15 cellular contexts compared by ENCODE assay signal in the genomic region with DNA sequence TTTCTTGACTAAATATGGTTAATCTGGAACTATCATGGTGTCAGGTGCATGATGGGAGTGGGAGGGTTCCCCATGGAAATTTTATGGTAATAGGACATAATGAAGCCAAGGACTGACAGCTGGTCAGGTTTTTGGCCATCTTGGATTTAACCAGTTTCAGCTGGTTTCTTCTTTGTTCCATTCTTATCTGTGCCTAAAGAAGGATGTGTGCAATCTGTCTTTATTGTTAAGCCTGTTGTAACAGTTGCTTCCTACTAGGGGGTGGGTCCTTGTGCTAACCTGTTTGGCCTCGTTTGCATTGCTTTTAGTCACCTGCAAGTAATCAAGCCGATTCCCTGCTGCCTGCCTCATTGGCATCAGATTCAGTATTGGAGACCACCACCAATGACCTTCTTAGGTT.
A peak's percentile ranks its signal among the peaks of the same experiment; 100 is the strongest.
DNase-seq lines count a peak whose midpoint lies in the region; FAIRE-seq and TF ChIP-seq lines count a peak whose summit lies in the region.
"Had no signal": no experiment of that assay in that cellular context is flagged by ENCODE, and none has a peak within 500 bp of the region (broad histone marks: within the 10 kb centered on the region; RNA-seq: fewer than 3 reads in every experiment).

No MANE protein-coding gene starts in this region.

- peaks cover 3% of the 10 kb centered on the region for H3K9me3 Mint-ChIP-seq in glutamatergic neuron (ENCODE audit: unreplicated experiment)

- H3K9ac ChIP-seq in BLaER1 (no peak overlapping the region), neuronal stem cell (ENCODE audit: low read depth, low read length, poor library complexity) (no peak overlapping the region)

- no peak for FAIRE-seq in D721Med (lab: Jason Lieb, UNC)
- FAIRE-seq: GM12878, GM18507 had no signal

- H4K20me1 ChIP-seq in BLaER1 = no peaks in the 10 kb centered on the region

- H3K4me2 ChIP-seq in BLaER1 (peak overlapping the region; percentile 69), neuronal stem cell (ENCODE audit: insufficient read depth, low read length, poor library complexity, severe bottlenecking) (no peak overlapping the region)

- H2BK15ac ChIP-seq in neuronal stem cell (ENCODE audit: low read length) = no peak overlapping the region

- H3K27me3 ChIP-seq in BLaER1 (no peaks in the 10 kb centered on the region), neuronal stem cell (ENCODE audit: control insufficient read depth in 3 of 3, insufficient read depth in 3 of 3, low read depth in 1 of 3, low read length in 3 of 3) (no peaks in the 10 kb centered on the region)

- WGBS in neuronal stem cell (ENCODE audit: extremely low coverage in 2 of 2, insufficient read length in 2 of 2, insufficient replicate concordance in 1 of 2), 2 donors = no CpG with 5 or more reads among the region's 2 CpGs

- no peak overlapping the region for H3K18ac ChIP-seq in neuronal stem cell (ENCODE audit: low read length)

- no peaks in the 10 kb centered on the region for H3K27me3 Mint-ChIP-seq in glutamatergic neuron (ENCODE audit: unreplicated experiment)

- no peak overlapping the region for H2BK5ac ChIP-seq in neuronal stem cell (ENCODE audit: low read length)

- H4K91ac ChIP-seq in neuronal stem cell (ENCODE audit: low read depth, low read length, poor library complexity) = no peak overlapping the region

- H3K36me3 ChIP-seq in BLaER1 (no peaks in the 10 kb centered on the region), neuronal stem cell (replicated peaks in 1 of 2; ENCODE audit: control insufficient read depth in 2 of 2, insufficient read depth in 2 of 2, low read length in 2 of 2) (no peaks in the 10 kb centered on the region)

- H3K27ac ChIP-seq in BLaER1 (no peak overlapping the region), neuronal stem cell (replicated peaks; ENCODE audit: low read length) (no peak overlapping the region)
- H3K27ac ChIP-seq: C4-2B, HL-60 had no signal

- no peak overlapping the region for H4K8ac ChIP-seq in neuronal stem cell (ENCODE audit: low read depth, low read length)

- H3K23ac ChIP-seq in neuronal stem cell (ENCODE audit: low read depth, low read length, poor library complexity) = no peak overlapping the region

- H3K4me3 ChIP-seq in BLaER1 (no peak overlapping the region), neuronal stem cell (ENCODE audit: low read length in 2 of 2) (no peak overlapping the region)
- H3K4me3 ChIP-seq: GM12878 had no signal

- H3K27ac Mint-ChIP-seq in glutamatergic neuron (ENCODE audit: unreplicated experiment) = peak overlapping the region; percentile 91
- H3K27ac Mint-ChIP-seq: CD4-positive, alpha-beta memory T cell; HFFc6 had no signal

- H3K79me1 ChIP-seq in neuronal stem cell (ENCODE audit: low read depth, low read length) = no peaks in the 10 kb centered on the region

- H3K14ac ChIP-seq in neuronal stem cell (ENCODE audit: low read length) = no peak overlapping the region

- peak; percentile 45 for DNase-seq in DMS 273 treated with DMSO at 0.1 percent for 48 hours (lab: John Stamatoyannopoulos, UW)
- DNase-seq in glutamatergic neuron = no peak
- DNase-seq in neuronal stem cell (ENCODE audit: low spot score) = no peak
- DNase-seq in D721Med (ENCODE audit: insufficient read length, low spot score) = no peak
- no peak for DNase-seq in AML-193 (lab: John Stamatoyannopoulos, UW)
- DNase-seq in occipital lobe (lab: John Stamatoyannopoulos, UW) = no peak
- DNase-seq: 8988T; CD4-positive, alpha-beta memory T cell; HCEC 1CT; HFFc6 had no signal

- peaks cover 9% of the 10 kb centered on the region for H3K36me3 Mint-ChIP-seq in glutamatergic neuron (ENCODE audit: unreplicated experiment)

- 0 out of 2 replicates have a peak, but pooled peaks cover 6% of the 10 kb centered on the region for H3K9me3 ChIP-seq in BLaER1
- H3K9me3 ChIP-seq in neuronal stem cell (replicated peaks in 1 of 2; ENCODE audit: control insufficient read depth in 2 of 2, insufficient read depth in 1 of 2, low read depth in 1 of 2, low read length in 2 of 2) = no peaks in the 10 kb centered on the region

- H2BK12ac ChIP-seq in neuronal stem cell (ENCODE audit: low read length) = no peak overlapping the region

- no peak overlapping the region for H2AK5ac ChIP-seq in neuronal stem cell (ENCODE audit: low read depth, low read length)

- H3K4me1 Mint-ChIP-seq in glutamatergic neuron (ENCODE audit: low read depth, unreplicated experiment) = peaks cover 26% of the 10 kb centered on the region
- H3K4me1 Mint-ChIP-seq: CD4-positive, alpha-beta memory T cell had no signal

- H3K4me3 Mint-ChIP-seq in glutamatergic neuron (ENCODE audit: unreplicated experiment) = no peak overlapping the region
- H3K4me3 Mint-ChIP-seq: CD4-positive, alpha-beta memory T cell; HFFc6 had no signal

- peaks cover 36% of the 10 kb centered on the region for H3K4me1 ChIP-seq in BLaER1
- no peaks in the 10 kb centered on the region for H3K4me1 ChIP-seq in neuronal stem cell (ENCODE audit: control insufficient read depth in 2 of 2, insufficient read depth in 1 of 2, low read depth in 1 of 2, low read length in 2 of 2)

- no peak overlapping the region for H2BK120ac ChIP-seq in neuronal stem cell (ENCODE audit: low read depth, low read length)

- no peak overlapping the region for H3K4ac ChIP-seq in neuronal stem cell (ENCODE audit: low read length)

- TF ChIP-seq CTCF in glutamatergic neuron (IDR thresholded peaks at IDR 0.05; ENCODE audit: partially characterized antibody, unreplicated experiment) (no peak), D721Med (IDR thresholded peaks at IDR 0.05; ENCODE audit: insufficient read depth, missing control alignments) (no peak)

- H2AFZ ChIP-seq in neuronal stem cell (ENCODE audit: low read length) = peak overlapping the region; percentile 49
